8 cellular contexts compared by ENCODE assay signal in genomic region chr20:4973330-4974097, GRCh38. TPM values are rescaled to one million over a fixed set of nuclear protein-coding genes. Genes with fewer than 3 reads are reported as not detected.
DNase-seq lines count a peak whose midpoint lies in the region; ATAC-seq lines count a peak whose summit lies in the region.

No MANE protein-coding gene starts in this region.

- no peaks in the 10 kb centered on the region for H3K27me3 ChIP-seq in endocrine pancreas (ENCODE audit: control insufficient read depth, insufficient read depth, low read length)

- peak overlapping the region; percentile 18 to 85 (median 63) for H3K27ac Mint-ChIP-seq in naive thymus-derived CD8-positive, alpha-beta T cell

- POLR2A ChIA-PET in naive thymus-derived CD8-positive, alpha-beta T cell (lab: Charles Lee) = no interaction called here

- peaks cover 15 to 40% (median 28%) of the 10 kb centered on the region in 4 donors for H3K4me1 Mint-ChIP-seq in naive thymus-derived CD8-positive, alpha-beta T cell

- DNase-seq in AG20443 (ENCODE audit: low spot score) (peak; percentile 76), UCSD-AML1 (lab: John Stamatoyannopoulos, UW; ENCODE audit: unreplicated experiment) (peak; percentile 38), 8988T (no peak)
- peak in 7 of 10 donors; percentile 10 to 21 (median 13) for DNase-seq in naive thymus-derived CD8-positive, alpha-beta T cell

- peak overlapping the region; percentile 80 for H3K4me3 ChIP-seq in endocrine pancreas (ENCODE audit: control insufficient read depth, insufficient read depth, low read length)
- H3K4me3 ChIP-seq in urinary bladder (ENCODE audit: low read depth, low read length) = no peak overlapping the region

- peak; percentile 75 for ATAC-seq in GM19324 (IDR thresholded peaks at IDR 0.05; ENCODE audit: low FRiP score, unreplicated experiment)
- peak; percentile 86 for ATAC-seq in HG03378 (IDR thresholded peaks at IDR 0.05; ENCODE audit: unreplicated experiment)
- peak; percentile 68 to 83 for ATAC-seq in naive thymus-derived CD8-positive, alpha-beta T cell

- peak overlapping the region; percentile 79 for H3K27ac ChIP-seq in urinary bladder (ENCODE audit: low read depth)

- H3K9me3 Mint-ChIP-seq in naive thymus-derived CD8-positive, alpha-beta T cell = no peaks in the 10 kb centered on the region

- H3K36me3 ChIP-seq in endocrine pancreas (ENCODE audit: control insufficient read depth, insufficient read depth, low read length) (no peaks in the 10 kb centered on the region), urinary bladder (ENCODE audit: insufficient read depth) (peaks cover 2% of the 10 kb centered on the region)

- H3K4me1 ChIP-seq in endocrine pancreas (ENCODE audit: control insufficient read depth, insufficient read depth, low read length) (peaks cover 7% of the 10 kb centered on the region), urinary bladder (ENCODE audit: insufficient read depth) (no peaks in the 10 kb centered on the region)

- WGBS in urinary bladder = 39% methylated on average over 11 of the region's 11 CpGs

- peak overlapping the region; percentile 2 to 78 (median 64) for H3K4me3 Mint-ChIP-seq in naive thymus-derived CD8-positive, alpha-beta T cell

- H3K9ac ChIP-seq in endocrine pancreas (ENCODE audit: control insufficient read depth, insufficient read depth, low read length) = no peak overlapping the region

- peaks cover 0 to 26% (median 6%) of the 10 kb centered on the region in 3 donors for H3K36me3 Mint-ChIP-seq in naive thymus-derived CD8-positive, alpha-beta T cell

- no peaks in the 10 kb centered on the region for H3K27me3 Mint-ChIP-seq in naive thymus-derived CD8-positive, alpha-beta T cell

- H3K9me3 ChIP-seq in endocrine pancreas (ENCODE audit: control insufficient read depth, low read length) = no peaks in the 10 kb centered on the region

RNA-seq across cellular contexts. Expression of gene SLC23A2, which starts 27.8 kb away (rescaled TPM):
- total RNA-seq in naive thymus-derived CD8-positive, alpha-beta T cell = 10 to 100 TPM; 19.8 to 24.3 TPM
- 1 to 10 TPM; 5.6 to 8.1 (median 5.9) TPM for polyA plus RNA-seq in naive thymus-derived CD8-positive, alpha-beta T cell
- 22.7 TPM for total RNA-seq in urinary bladder
- 17.5 TPM for polyA plus RNA-seq in urinary bladder
